13 cellular contexts compared by ENCODE assay signal in the genomic region with DNA sequence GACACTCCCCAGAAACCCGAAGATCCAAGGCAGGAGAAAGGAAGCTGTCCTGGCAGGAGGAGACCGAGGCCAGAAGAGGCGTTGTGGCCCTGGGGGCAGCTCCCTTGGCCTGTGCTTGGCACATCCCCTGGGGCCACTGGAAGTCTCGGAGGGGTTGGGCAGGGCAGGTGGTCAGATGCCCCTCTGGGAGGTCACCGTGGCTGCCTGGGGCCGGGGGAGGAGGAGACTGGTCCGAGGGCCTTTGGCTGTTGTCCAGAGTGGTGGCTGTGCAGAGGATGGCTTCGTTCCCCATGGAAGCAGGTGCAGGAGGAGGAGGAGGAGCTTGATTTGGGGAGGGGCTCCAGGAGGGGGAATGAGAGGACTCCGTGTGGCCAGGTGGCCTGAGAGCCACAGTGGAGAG.
"Had no signal": no experiment of that assay in that cellular context is flagged by ENCODE, and none has a peak within 500 bp of the region (broad histone marks: within the 10 kb centered on the region; RNA-seq: fewer than 3 reads in every experiment).

No MANE protein-coding gene starts in this region.

- H3K36me3 ChIP-seq: brain microvascular endothelial cell, left lung, stomach, thoracic aorta had no signal

- H3K4me3 ChIP-seq: coronary artery, left lung, stomach, thoracic aorta had no signal

- DNase-seq: anterior cingulate cortex; brain microvascular endothelial cell; effector CD8-positive, alpha-beta T cell; foreskin fibroblast; hippocampal formation; kidney; left lung; mammary epithelial cell; naive thymus-derived CD4-positive, alpha-beta T cell; stimulated activated CD4-positive, alpha-beta T cell treated with anti-CD3 and anti-CD28 coated beads, Interleukin-1b, Interleukin-23, amount 100 ng/mL, for 48 hours; stomach had no signal

- H3K27me3 ChIP-seq: brain microvascular endothelial cell had no signal

- H3K27ac ChIP-seq: brain microvascular endothelial cell, coronary artery, left lung, stomach, thoracic aorta had no signal
